ENCODE assay signal across 28 cellular contexts in the genomic region with DNA sequence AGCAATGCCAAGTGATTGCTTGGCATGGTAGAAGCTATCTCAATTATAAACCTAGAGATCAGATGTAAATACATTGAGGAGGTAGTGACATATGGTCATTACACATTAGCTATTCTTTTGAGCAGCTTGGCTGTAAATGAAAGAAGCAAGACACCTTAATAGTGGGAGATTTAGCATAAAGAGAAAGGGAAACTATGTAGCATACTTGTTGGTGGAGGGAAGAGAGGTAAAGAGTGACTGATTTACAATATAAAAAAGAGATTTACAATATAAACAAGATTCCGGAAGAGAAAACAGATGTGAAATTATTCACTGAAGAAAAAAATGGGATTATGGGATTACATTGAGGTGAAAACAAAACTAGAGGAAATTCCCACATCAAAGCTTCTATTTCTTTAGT.
"Had no signal": no experiment of that assay in that cellular context is flagged by ENCODE, and none has a peak within 500 bp of the region (broad histone marks: within the 10 kb centered on the region; RNA-seq: fewer than 3 reads in every experiment).

No MANE protein-coding gene starts in this region.

- H3K27me3 ChIP-seq: adrenal gland, ascending aorta, gastroesophageal sphincter, neutrophil, right lobe of liver, uterus had no signal

- H3K4me3 ChIP-seq: adrenal gland, ascending aorta, gastroesophageal sphincter, right lobe of liver, skin epidermis, uterus had no signal

- H3K4me1 ChIP-seq: adrenal gland, ascending aorta, gastroesophageal sphincter, right lobe of liver, uterus had no signal

- H3K9me3 ChIP-seq: adrenal gland, ascending aorta, gastroesophageal sphincter, neutrophil, right lobe of liver, uterus had no signal

- DNase-seq: activated CD4-positive, alpha-beta memory T cell treated with anti-CD3 and anti-CD28 coated beads for 36 hours; activated CD4-positive, alpha-beta T cell treated with anti-CD3 and anti-CD28 coated beads, Interleukin-2, amount 10 ng/mL, durations not matched to agents 24 days and 14 days; activated CD4-positive, CD25-positive, alpha-beta regulatory T cell treated with anti-CD3 and anti-CD28 coated beads, Interleukin-2, amount 50 U/mL, for 72 hours; activated CD8-positive, alpha-beta memory T cell treated with anti-CD3 and anti-CD28 coated beads, Interleukin-2, amount 50 U/mL, for 4 hours; activated effector memory CD4-positive, alpha-beta T cell treated with anti-CD3 and anti-CD28 coated beads, Interleukin-2, amount 50 U/mL, for 16 hours; activated naive CD4-positive, alpha-beta T cell treated with anti-CD3 and anti-CD28 coated beads for 36 hours; activated naive CD8-positive, alpha-beta T cell treated with anti-CD3 and anti-CD28 coated beads for 36 hours; activated T-cell treated with anti-CD3 and anti-CD28 coated beads, Interleukin-2, amount 50 U/mL, for 1 hour; adrenal gland; cortex of kidney; effector memory CD8-positive, alpha-beta T cell; head of caudate nucleus; hippocampal formation; immature natural killer cell; kidney; naive B cell; nephron progenitor cell; right lobe of liver; stimulated activated CD4-positive, alpha-beta T cell treated with anti-CD3 and anti-CD28 coated beads, Interleukin-12 subunit alpha, Interleukin-12 subunit beta, amount 100 ng/mL, for 4 hours; stimulated activated CD4-positive, alpha-beta T cell treated with anti-CD3 and anti-CD28 coated beads, Interleukin-4, amount 100 ng/mL, for 1 hour; T1000; uterus; WERI-Rb-1 had no signal

- H3K36me3 ChIP-seq: adrenal gland, ascending aorta, gastroesophageal sphincter, neutrophil, right lobe of liver, uterus, WERI-Rb-1 had no signal

- ATAC-seq: effector memory CD8-positive, alpha-beta T cell; gastroesophageal sphincter; right lobe of liver; stimulated activated effector memory CD8-positive, alpha-beta T cell treated with anti-CD3 and anti-CD28 coated beads, Interleukin-12 subunit alpha, Interleukin-12 subunit beta, amount 100 ng/mL, for 72 hours had no signal

- H3K27ac ChIP-seq: adrenal gland, ascending aorta, gastroesophageal sphincter, neutrophil, right lobe of liver, skin epidermis, uterus, WERI-Rb-1 had no signal
